19 cellular contexts compared by ENCODE assay signal in the genomic region with DNA sequence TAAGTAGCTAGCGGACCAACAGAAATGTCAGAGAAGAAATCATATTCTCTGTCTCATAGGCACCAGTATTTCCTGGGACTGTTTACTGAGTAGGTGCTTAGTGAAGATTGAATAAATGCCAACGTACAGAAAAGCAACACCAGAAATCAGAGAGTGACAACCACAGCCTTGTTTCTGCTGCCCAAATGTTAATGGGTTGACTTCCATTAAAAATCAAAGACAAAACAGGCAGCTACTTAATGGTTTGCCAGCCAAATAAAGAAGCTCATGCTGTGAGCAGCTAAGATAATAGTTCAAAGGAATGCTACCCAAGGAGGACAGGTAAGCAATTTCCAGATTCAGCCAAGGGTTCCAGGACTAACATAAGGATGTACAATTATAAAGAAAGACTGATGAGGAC.
"Had no signal": no experiment of that assay in that cellular context is flagged by ENCODE, and none has a peak within 500 bp of the region (broad histone marks: within the 10 kb centered on the region; RNA-seq: fewer than 3 reads in every experiment).

No MANE protein-coding gene starts in this region.

- H3K27me3 ChIP-seq: body of pancreas, colonic mucosa, ovary, right lobe of liver, suprapubic skin had no signal

- H3K36me3 ChIP-seq: colonic mucosa, left lung, ovary, right lobe of liver, suprapubic skin had no signal

- H3K27ac ChIP-seq: colonic mucosa, ovary, suprapubic skin had no signal

- ATAC-seq: activated CD8-positive, alpha-beta T cell treated with anti-CD3 and anti-CD28 coated beads for 36 hours; activated T-helper 17 cell treated with anti-CD3 and anti-CD28 coated beads, Interleukin-2, amount 50 U/mL, for 72 hours; stimulated activated naive CD8-positive, alpha-beta T cell treated with anti-CD3 and anti-CD28 coated beads, Interleukin-15, amount 100 ng/mL, for 72 hours had no signal

- H3K9me3 ChIP-seq: body of pancreas, colonic mucosa, left lung, ovary, right lobe of liver, suprapubic skin had no signal

- DNase-seq: activated B cell treated with CpG ODN at 0.5 μM for 24 hours; activated CD4-positive, alpha-beta T cell treated with anti-CD3 and anti-CD28 coated beads, Interleukin-2, amount 10 ng/mL, durations not matched to agents 24 days and 14 days; activated CD8-positive, alpha-beta T cell treated with anti-CD3 and anti-CD28 coated beads for 36 hours; activated naive CD4-positive, alpha-beta T cell; activated naive CD8-positive, alpha-beta T cell treated with anti-CD3 and anti-CD28 coated beads, Interleukin-2, amount 10 ng/mL, durations not matched to agents 7 days and 5 days; activated T-cell treated with anti-CD3 and anti-CD28 coated beads, Interleukin-2, amount 50 U/mL, for 1 hour; amygdala; colonic mucosa; foreskin melanocyte; kidney; left lung; ovary; right lobe of liver; stimulated activated CD4-positive, alpha-beta T cell treated with anti-CD3 and anti-CD28 coated beads, Interleukin-4, amount 100 ng/mL, for 1 hour; stimulated activated naive CD8-positive, alpha-beta T cell treated with anti-CD3 and anti-CD28 coated beads, Interleukin-15, amount 100 ng/mL, for 72 hours had no signal

- H3K4me3 ChIP-seq: body of pancreas, colonic mucosa, left lung, ovary, right lobe of liver, smooth muscle cell, suprapubic skin had no signal
